In genomic region chr2:47174731-47175361, GRCh38 we compare ENCODE assay signal across 8 cellular contexts. TPM values are rescaled to one million over a fixed set of nuclear protein-coding genes. Genes with fewer than 3 reads are reported as not detected.
DNase-seq lines count a peak whose midpoint lies in the region; ATAC-seq and TF ChIP-seq lines count a peak whose summit lies in the region.

No MANE protein-coding gene starts in this region.

- ATAC-seq in lower lobe of right lung, result peak; percentile 44 to 55
- no peak for ATAC-seq in HG02885 (IDR thresholded peaks at IDR 0.05; ENCODE audit: poor library complexity, unreplicated experiment)
- no peak for ATAC-seq in HG02763 (IDR thresholded peaks at IDR 0.05; ENCODE audit: unreplicated experiment)

- TF ChIP-seq CTCF in HL-60 (IDR thresholded peaks at IDR 0.05; ENCODE audit: insufficient read depth, low read length) (no peak), chondrocyte (IDR thresholded peaks at IDR 0.05) (no peak), lower lobe of right lung (IDR thresholded peaks at IDR 0.05) (no peak)

- peaks cover 7% of the 10 kb centered on the region for H3K36me3 Mint-ChIP-seq in chondrocyte (ENCODE audit: low read depth)

- peak overlapping the region; percentile 94 for H3K27ac Mint-ChIP-seq in chondrocyte (ENCODE audit: unreplicated experiment)

- H3K4me3 Mint-ChIP-seq in chondrocyte (ENCODE audit: unreplicated experiment), result peak overlapping the region; percentile 85

- H3K9me3 ChIP-seq in lower lobe of right lung, result no peaks in the 10 kb centered on the region

- H3K27me3 ChIP-seq in HL-60 (ENCODE audit: insufficient read depth, poor library complexity, severe bottlenecking), result no peaks in the 10 kb centered on the region
- no peaks in the 10 kb centered on the region for H3K27me3 ChIP-seq in lower lobe of right lung (ENCODE audit: low read depth)

- peaks cover 60% of the 10 kb centered on the region for H3K4me1 Mint-ChIP-seq in chondrocyte (ENCODE audit: low read depth)

- no peaks in the 10 kb centered on the region for H3K9me3 Mint-ChIP-seq in chondrocyte (ENCODE audit: low read depth)

- intact Hi-C loops in lower lobe of right lung (cut with DNase I), result no loop called here

- no peaks in the 10 kb centered on the region for H3K27me3 Mint-ChIP-seq in chondrocyte (ENCODE audit: low read depth)

- peak overlapping the region; percentile 93 for H3K4me3 ChIP-seq in HL-60 (replicated peaks; ENCODE audit: insufficient read depth, low read length)
- peak overlapping the region; percentile 93 for H3K4me3 ChIP-seq in lower lobe of right lung

- H3K27ac ChIP-seq in HL-60 (replicated peaks), result peak overlapping the region; percentile 65
- peak overlapping the region; percentile 100 for H3K27ac ChIP-seq in lower lobe of right lung

- DNase-seq in COLO829 (ENCODE audit: low spot score), result peak; percentile 29
- DNase-seq in HL-60 (ENCODE audit: low read depth in 1 of 2, low spot score in 1 of 2), result peak in 1 of 2 experiments; percentile 34
- DNase-seq in SIG-M5 (lab: John Stamatoyannopoulos, UW), result peak; percentile 14
- DNase-seq in chondrocyte (ENCODE audit: low spot score), result no peak
- DNase-seq in lower lobe of right lung, result peak; percentile 60
- peak; percentile 69 for DNase-seq in superior temporal gyrus (ENCODE audit: extremely low spot score)

- peaks cover 48% of the 10 kb centered on the region for H3K4me1 ChIP-seq in lower lobe of right lung

- H3K36me3 ChIP-seq in lower lobe of right lung, result peaks cover 15% of the 10 kb centered on the region

RNA-seq across cellular contexts. Expression of gene CALM2, which starts 1.5 kb away (rescaled TPM):
- total RNA-seq in chondrocyte, result 677 to 769 TPM (median 696 TPM) in 3 replicates
- total RNA-seq in lower lobe of right lung, result 469 TPM

RNA-seq across cellular contexts. Expression of gene STPG4, which starts 19.7 kb away (rescaled TPM):
- total RNA-seq in chondrocyte, result 0.25 to 0.58 TPM (median 0.28 TPM) in 3 replicates
- total RNA-seq in lower lobe of right lung, result 0.77 TPM

Comparison
In these comparisons a context has a peak if more than half of its experiments do, and no peak if none do; other contexts are left out.
1. ATAC-seq: peak in lower lobe of right lung (2 of 2); none in HG02885 (single experiment) and HG02763 (single experiment).